11 cellular contexts compared by ENCODE assay signal in genomic region chr1:155944396-155944728, GRCh38. TPM values are rescaled to one million over a fixed set of nuclear protein-coding genes. Genes with fewer than 3 reads are reported as not detected.
DNase-seq lines count a peak whose midpoint lies in the region; ATAC-seq and TF ChIP-seq lines count a peak whose summit lies in the region.
"Had no signal": no experiment of that assay in that cellular context is flagged by ENCODE, and none has a peak within 500 bp of the region (broad histone marks: within the 10 kb centered on the region; RNA-seq: fewer than 3 reads in every experiment).

No MANE protein-coding gene starts in this region.

- peak overlapping the region; percentile 83 for H3K27ac Mint-ChIP-seq in activated CD4-positive, alpha-beta T cell treated with anti-CD3 and anti-CD28 coated beads, Interleukin-2, amount 10 ng/mL, durations not matched to agents 24 days and 14 days
- H3K27ac Mint-ChIP-seq in activated T-helper 2 cell treated with anti-CD3 and anti-CD28 coated beads, Interferon-gamma antibody, Interleukin-2, Interleukin-4, amounts not matched to agents 10 μg/mL and 5 μg/mL and 100 μg/mL, durations not matched to agents 14 hours and 24 hours and 36 hours: peak overlapping the region; percentile 59
- H3K27ac Mint-ChIP-seq: HFFc6 had no signal

- peak overlapping the region; percentile 2 to 90 (median 79) for H3K27ac ChIP-seq in spleen
- H3K27ac ChIP-seq: ovary had no signal

- no peak for DNase-seq in activated CD4-positive, alpha-beta T cell treated with anti-CD3 and anti-CD28 coated beads, Interleukin-2, amount 10 ng/mL, durations not matched to agents 24 days and 14 days
- DNase-seq in activated CD4-positive, alpha-beta T cell treated with anti-CD3 and anti-CD28 coated beads, Interleukin-2, amount 50 U/mL, for 4 hours: no peak
- DNase-seq in MV-4-11 (lab: John Stamatoyannopoulos, UW) (peak; percentile 77), spleen (peak; percentile 75), NCI-H526 treated with DMSO at 0.1 percent for 48 hours (lab: John Stamatoyannopoulos, UW) (no peak), midbrain (lab: John Stamatoyannopoulos, UW) (no peak)
- no peak for DNase-seq in activated T-helper 2 cell treated with anti-CD3 and anti-CD28 coated beads, Interferon-gamma antibody, Interleukin-2, Interleukin-4, amounts not matched to agents 10 μg/mL and 5 μg/mL and 100 μg/mL, durations not matched to agents 14 hours and 24 hours and 36 hours (ENCODE audit: low spot score)
- DNase-seq: effector CD8-positive, alpha-beta T cell; HFFc6; ovary had no signal

- peaks cover 49% of the 10 kb centered on the region for H3K4me1 Mint-ChIP-seq in activated CD4-positive, alpha-beta T cell treated with anti-CD3 and anti-CD28 coated beads, Interleukin-2, amount 10 ng/mL, durations not matched to agents 24 days and 14 days
- peaks cover 49% of the 10 kb centered on the region for H3K4me1 Mint-ChIP-seq in activated T-helper 2 cell treated with anti-CD3 and anti-CD28 coated beads, Interferon-gamma antibody, Interleukin-2, Interleukin-4, amounts not matched to agents 10 μg/mL and 5 μg/mL and 100 μg/mL, durations not matched to agents 14 hours and 24 hours and 36 hours (ENCODE audit: low read depth)

- peaks cover 36% of the 10 kb centered on the region for H3K36me3 Mint-ChIP-seq in activated CD4-positive, alpha-beta T cell treated with anti-CD3 and anti-CD28 coated beads, Interleukin-2, amount 10 ng/mL, durations not matched to agents 24 days and 14 days (ENCODE audit: low read depth)
- H3K36me3 Mint-ChIP-seq in activated T-helper 2 cell treated with anti-CD3 and anti-CD28 coated beads, Interferon-gamma antibody, Interleukin-2, Interleukin-4, amounts not matched to agents 10 μg/mL and 5 μg/mL and 100 μg/mL, durations not matched to agents 14 hours and 24 hours and 36 hours (ENCODE audit: low read depth): peaks cover 45% of the 10 kb centered on the region

- no peaks in the 10 kb centered on the region for H3K27me3 Mint-ChIP-seq in activated CD4-positive, alpha-beta T cell treated with anti-CD3 and anti-CD28 coated beads, Interleukin-2, amount 10 ng/mL, durations not matched to agents 24 days and 14 days
- H3K27me3 Mint-ChIP-seq in activated T-helper 2 cell treated with anti-CD3 and anti-CD28 coated beads, Interferon-gamma antibody, Interleukin-2, Interleukin-4, amounts not matched to agents 10 μg/mL and 5 μg/mL and 100 μg/mL, durations not matched to agents 14 hours and 24 hours and 36 hours (ENCODE audit: low read depth): no peaks in the 10 kb centered on the region

- peaks cover 60 to 100% (median 86%) of the 10 kb centered on the region in 6 donors for H3K4me1 ChIP-seq in spleen

- H3K9me3 ChIP-seq in spleen: no peaks in the 10 kb centered on the region
- H3K9me3 ChIP-seq: ovary had no signal

- H3K27me3 ChIP-seq in spleen (replicated peaks in 1 of 7): no peaks in the 10 kb centered on the region
- H3K27me3 ChIP-seq: ovary had no signal

- H3K4me3 ChIP-seq in spleen: peak overlapping the region in 1 of 8 donors; percentile 1
- H3K4me3 ChIP-seq: ovary had no signal

- no peak overlapping the region for H3K4me3 Mint-ChIP-seq in activated CD4-positive, alpha-beta T cell treated with anti-CD3 and anti-CD28 coated beads, Interleukin-2, amount 10 ng/mL, durations not matched to agents 24 days and 14 days
- no peak overlapping the region for H3K4me3 Mint-ChIP-seq in activated T-helper 2 cell treated with anti-CD3 and anti-CD28 coated beads, Interferon-gamma antibody, Interleukin-2, Interleukin-4, amounts not matched to agents 10 μg/mL and 5 μg/mL and 100 μg/mL, durations not matched to agents 14 hours and 24 hours and 36 hours (ENCODE audit: low read depth)
- H3K4me3 Mint-ChIP-seq: HFFc6 had no signal

- 43 to 68% (median 49%) methylated on average over 2 to 5 of the region's 5 CpGs for WGBS in spleen, 5 donors

- TF ChIP-seq POLR2A in spleen (IDR thresholded peaks at IDR 0.05): no peak

- TF ChIP-seq CTCF in spleen (IDR thresholded peaks at IDR 0.05 in 8 of 11, conservative IDR thresholded peaks at IDR 0.05 in 3 of 11): no peak

- peaks cover 3 to 40% (median 27%) of the 10 kb centered on the region in 6 donors for H3K36me3 ChIP-seq in spleen
- H3K36me3 ChIP-seq: ovary had no signal

- no peak for ATAC-seq in GM18867 (IDR thresholded peaks at IDR 0.05; ENCODE audit: unreplicated experiment)

- intact Hi-C loops in activated CD4-positive, alpha-beta T cell treated with anti-CD3 and anti-CD28 coated beads, Interleukin-2, amount 10 ng/mL, durations not matched to agents 24 days and 14 days (cut with micrococcal nuclease): no loop called here
- intact Hi-C loops in activated T-helper 2 cell treated with anti-CD3 and anti-CD28 coated beads, Interferon-gamma antibody, Interleukin-2, Interleukin-4, amounts not matched to agents 10 μg/mL and 5 μg/mL and 100 μg/mL, durations not matched to agents 14 hours and 24 hours and 36 hours (cut with micrococcal nuclease): no loop called here
- intact Hi-C loops in spleen (cut with DNase I; ENCODE audit: low total_unique reads): loop anchor here (5.0 kb wide), 1 partner anchor 38 kb away; no protein-coding TSS in a partner anchor

- no peaks in the 10 kb centered on the region for H3K9me3 Mint-ChIP-seq in activated CD4-positive, alpha-beta T cell treated with anti-CD3 and anti-CD28 coated beads, Interleukin-2, amount 10 ng/mL, durations not matched to agents 24 days and 14 days
- no peaks in the 10 kb centered on the region for H3K9me3 Mint-ChIP-seq in activated T-helper 2 cell treated with anti-CD3 and anti-CD28 coated beads, Interferon-gamma antibody, Interleukin-2, Interleukin-4, amounts not matched to agents 10 μg/mL and 5 μg/mL and 100 μg/mL, durations not matched to agents 14 hours and 24 hours and 36 hours
- H3K9me3 Mint-ChIP-seq: HFFc6 had no signal

RNA-seq across cellular contexts. Expression of gene RXFP4, which starts 2.9 kb away (rescaled TPM):
- total RNA-seq in activated CD4-positive, alpha-beta T cell treated with anti-CD3 and anti-CD28 coated beads, Interleukin-2, amount 10 ng/mL, durations not matched to agents 24 days and 14 days: not detected in 2 replicates
- not detected in 2 replicates for total RNA-seq in activated T-helper 2 cell treated with anti-CD3 and anti-CD28 coated beads, Interferon-gamma antibody, Interleukin-2, Interleukin-4, amounts not matched to agents 10 μg/mL and 5 μg/mL and 100 μg/mL, durations not matched to agents 14 hours and 24 hours and 36 hours
- total RNA-seq in spleen: under 1 TPM in 1 of 7 donors, not detected in 6; 0.88 TPM
- polyA plus RNA-seq in spleen: under 1 TPM in 1 of 3 donors, not detected in 2; 0.06 TPM
- total RNA-seq: HFFc6, ovary had no signal
- polyA plus RNA-seq: ovary had no signal

RNA-seq across cellular contexts. Expression of gene KHDC4, which starts 10.1 kb away (rescaled TPM):
- 82.9 and 92.2 TPM in 2 replicates for total RNA-seq in activated CD4-positive, alpha-beta T cell treated with anti-CD3 and anti-CD28 coated beads, Interleukin-2, amount 10 ng/mL, durations not matched to agents 24 days and 14 days
- total RNA-seq in activated T-helper 2 cell treated with anti-CD3 and anti-CD28 coated beads, Interferon-gamma antibody, Interleukin-2, Interleukin-4, amounts not matched to agents 10 μg/mL and 5 μg/mL and 100 μg/mL, durations not matched to agents 14 hours and 24 hours and 36 hours: 78.4 and 83.5 TPM in 2 replicates
- total RNA-seq in spleen: 10 to 100 TPM; 43.2 to 70.5 (median 59.3) TPM
- 10 to 100 TPM; 24.9 to 33.8 (median 29.3) TPM for polyA plus RNA-seq in spleen

RNA-seq across cellular contexts. Expression of gene RIT1, which starts 33.2 kb away (rescaled TPM):
- total RNA-seq in activated CD4-positive, alpha-beta T cell treated with anti-CD3 and anti-CD28 coated beads, Interleukin-2, amount 10 ng/mL, durations not matched to agents 24 days and 14 days: 17.9 and 21.7 TPM in 2 replicates
- total RNA-seq in activated T-helper 2 cell treated with anti-CD3 and anti-CD28 coated beads, Interferon-gamma antibody, Interleukin-2, Interleukin-4, amounts not matched to agents 10 μg/mL and 5 μg/mL and 100 μg/mL, durations not matched to agents 14 hours and 24 hours and 36 hours: 20.0 and 27.0 TPM in 2 replicates
- total RNA-seq in spleen: 10 to 100 TPM; 48.1 to 66.2 (median 52.6) TPM
- 10 to 100 TPM in 2 of 3 donors, 1 to 10 TPM in 1; 9.0 to 16.3 (median 10.2) TPM for polyA plus RNA-seq in spleen

RNA-seq across cellular contexts. Expression of gene ARHGEF2, which starts 34.0 kb away (rescaled TPM):
- total RNA-seq in activated CD4-positive, alpha-beta T cell treated with anti-CD3 and anti-CD28 coated beads, Interleukin-2, amount 10 ng/mL, durations not matched to agents 24 days and 14 days: 189 and 198 TPM in 2 replicates
- total RNA-seq in activated T-helper 2 cell treated with anti-CD3 and anti-CD28 coated beads, Interferon-gamma antibody, Interleukin-2, Interleukin-4, amounts not matched to agents 10 μg/mL and 5 μg/mL and 100 μg/mL, durations not matched to agents 14 hours and 24 hours and 36 hours: 211 and 216 TPM in 2 replicates
- total RNA-seq in spleen: 100 to 1,000 TPM; 129 to 228 (median 192) TPM
- polyA plus RNA-seq in spleen: 10 to 100 TPM; 45.1 to 83.0 (median 63.4) TPM

Comparison
In these comparisons a context has a peak if more than half of its experiments do, and no peak if none do; other contexts are left out.
1. DNase-seq: peak in MV-4-11 (single experiment) and spleen (single experiment); none in activated CD4-positive, alpha-beta T cell treated with anti-CD3 and anti-CD28 coated beads, Interleukin-2, amount 10 ng/mL, durations not matched to agents 24 days and 14 days (single experiment), activated CD4-positive, alpha-beta T cell treated with anti-CD3 and anti-CD28 coated beads, Interleukin-2, amount 50 U/mL, for 4 hours (0 of 2), activated T-helper 2 cell treated with anti-CD3 and anti-CD28 coated beads, Interferon-gamma antibody, Interleukin-2, Interleukin-4, amounts not matched to agents 10 μg/mL and 5 μg/mL and 100 μg/mL, durations not matched to agents 14 hours and 24 hours and 36 hours (single experiment), NCI-H526 treated with DMSO at 0.1 percent for 48 hours (single experiment) and midbrain (single experiment).